ENCODE assay signal across 23 cellular contexts in the genomic region with DNA sequence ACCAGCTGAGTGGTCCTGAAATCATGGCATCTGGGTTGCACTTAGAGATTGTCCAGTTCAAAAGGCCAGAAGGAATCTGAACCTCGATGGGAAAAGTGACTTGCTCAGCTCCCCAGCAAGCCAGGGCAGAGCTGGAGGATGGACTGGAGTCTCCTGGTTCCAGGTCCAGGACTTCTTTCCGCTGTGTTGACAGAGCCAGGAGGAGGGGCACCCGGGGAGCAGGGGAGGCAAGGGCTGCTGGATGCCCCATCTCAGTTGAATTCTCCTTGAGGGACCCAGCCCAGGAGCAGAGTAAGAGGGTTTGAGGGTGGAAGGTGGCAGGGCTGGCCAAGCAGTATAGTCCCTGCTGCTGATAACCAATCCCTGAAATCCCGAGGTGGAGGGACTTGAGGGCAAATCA. TPM values are rescaled to one million over a fixed set of nuclear protein-coding genes. Genes with fewer than 3 reads are reported as not detected.
DNase-seq lines count a peak whose midpoint lies in the region; ATAC-seq, FAIRE-seq and TF ChIP-seq lines count a peak whose summit lies in the region.
"Had no signal": no experiment of that assay in that cellular context is flagged by ENCODE, and none has a peak within 500 bp of the region (broad histone marks: within the 10 kb centered on the region; RNA-seq: fewer than 3 reads in every experiment).

No MANE protein-coding gene starts in this region.

- H3K27me3 ChIP-seq in HepG2 (ENCODE audit: control insufficient read depth in 1 of 2, insufficient read depth in 2 of 2, low read length in 2 of 2): peaks cover 3 to 64% of the 10 kb centered on the region in 2 experiments; a peak in 4 of 5 replicates
- peaks cover 0 to 7% of the 10 kb centered on the region in 2 donors for H3K27me3 ChIP-seq in right lobe of liver
- H3K27me3 ChIP-seq: BE2C had no signal

- no peak overlapping the region for H2AFZ ChIP-seq in HepG2 (ENCODE audit: low read length)

- DNase-seq in HepG2 (ENCODE audit: low spot score) (no peak), right lobe of liver (no peak), neural crest cell (ENCODE audit: low read depth, low spot score) (no peak), type B pancreatic cell (ENCODE audit: extremely low spot score, unreplicated experiment) (no peak), activated gamma-delta T cell treated with Interleukin-2 at 50 U/mL for 16 hours (no peak)
- no peak for DNase-seq in activated CD4-positive, alpha-beta T cell treated with anti-CD3 and anti-CD28 coated beads, Interleukin-2, amount 10 ng/mL, durations not matched to agents 24 days and 14 days
- DNase-seq: 8988T; ACHN; AML-193; BE2C; Calu3; CD4-positive, alpha-beta memory T cell; COR-L47; DMS53; DND-41; GOT3; HFFc6 had no signal

- no peak overlapping the region for H3K4me3 ChIP-seq in HepG2 (replicated peaks in 1 of 3; ENCODE audit: insufficient read depth in 1 of 3, low read depth in 2 of 3, low read length in 3 of 3)
- H3K4me3 ChIP-seq in right lobe of liver: no peak overlapping the region
- H3K4me3 ChIP-seq: A549; BLaER1 treated with 17β-estradiol and CSF1 and Interleukin-3, amounts not matched to agents 10 nM and 100 nM; HAP-1 had no signal

- 0% methylated on average over 4 of the region's 4 CpGs for WGBS in HepG2 (ENCODE audit: low lambda C conversion rate)
- 58% methylated on average over 3 of the region's 4 CpGs for WGBS in right lobe of liver (ENCODE audit: insufficient coverage, low coverage, low lambda C conversion rate, missing lambda C conversion rate)

- H3K4me1 Mint-ChIP-seq in neural crest cell (peaks cover 21% of the 10 kb centered on the region), type B pancreatic cell (ENCODE audit: unreplicated experiment) (peaks cover 12% of the 10 kb centered on the region)
- peaks cover 5% of the 10 kb centered on the region for H3K4me1 Mint-ChIP-seq in activated CD4-positive, alpha-beta T cell treated with anti-CD3 and anti-CD28 coated beads, Interleukin-2, amount 10 ng/mL, durations not matched to agents 24 days and 14 days

- H3K36me3 ChIP-seq in HepG2 (replicated peaks in 1 of 2; ENCODE audit: control insufficient read depth in 1 of 2, insufficient read depth in 2 of 2, low read length in 2 of 2) (no peaks in the 10 kb centered on the region), right lobe of liver (no peaks in the 10 kb centered on the region)
- H3K36me3 ChIP-seq: BE2C; BLaER1 treated with 17β-estradiol and CSF1 and Interleukin-3, amounts not matched to agents 10 nM and 100 nM; HAP-1 had no signal

- H3K36me3 Mint-ChIP-seq in neural crest cell (ENCODE audit: low read depth) (no peaks in the 10 kb centered on the region), type B pancreatic cell (no peaks in the 10 kb centered on the region)
- H3K36me3 Mint-ChIP-seq in activated CD4-positive, alpha-beta T cell treated with anti-CD3 and anti-CD28 coated beads, Interleukin-2, amount 10 ng/mL, durations not matched to agents 24 days and 14 days (ENCODE audit: low read depth): no peaks in the 10 kb centered on the region

- H3K9me3 Mint-ChIP-seq in neural crest cell (no peaks in the 10 kb centered on the region), type B pancreatic cell (no peaks in the 10 kb centered on the region)
- no peaks in the 10 kb centered on the region for H3K9me3 Mint-ChIP-seq in activated CD4-positive, alpha-beta T cell treated with anti-CD3 and anti-CD28 coated beads, Interleukin-2, amount 10 ng/mL, durations not matched to agents 24 days and 14 days
- H3K9me3 Mint-ChIP-seq: HFFc6 had no signal

- no peak for FAIRE-seq in HepG2 (lab: Jason Lieb, UNC)
- FAIRE-seq: A549, G401.6, GM12892, H54 had no signal

- intact Hi-C loops in HepG2 (cut with micrococcal nuclease; ENCODE audit: unreplicated experiment): no loop called here
- intact Hi-C loops in right lobe of liver (cut with DNase I): no loop called here
- intact Hi-C loops in activated CD4-positive, alpha-beta T cell treated with anti-CD3 and anti-CD28 coated beads, Interleukin-2, amount 10 ng/mL, durations not matched to agents 24 days and 14 days (cut with micrococcal nuclease): loop anchor here (10.0 kb wide), 1 partner anchor 458 kb away; no protein-coding TSS in a partner anchor

- in situ Hi-C loops in HepG2 (cut with HindIII; ENCODE audit: extremely low pct_ligation_motif_present, low pct_unique_long_range_greater_than_20kb): no loop called here

- no peak for TF ChIP-seq CTCF in HepG2 (CRISPR knock-in tag; IDR thresholded peaks at IDR 0.05)
- no peak for TF ChIP-seq CTCF in right lobe of liver (IDR thresholded peaks at IDR 0.05)
- no peak for TF ChIP-seq CTCF in neural crest cell (conservative IDR thresholded peaks at IDR 0.05)
- TF ChIP-seq CTCF in type B pancreatic cell (conservative IDR thresholded peaks at IDR 0.05): no peak

- CTCF ChIA-PET in HepG2 (lab: Yijun Ruan, JAX; ENCODE audit: low intra/inter-chr PET ratio, low total read pairs): no interaction called here

- no peak overlapping the region for H3K9ac ChIP-seq in HepG2 (ENCODE audit: insufficient read depth, low read depth, low read length)
- H3K9ac ChIP-seq: BLaER1 treated with 17β-estradiol and CSF1 and Interleukin-3, amounts not matched to agents 10 nM and 100 nM had no signal

- TF ChIP-seq RAD21 in HepG2 (CRISPR knock-in tag; IDR thresholded peaks at IDR 0.05): no peak

- no peaks in the 10 kb centered on the region for H4K20me1 ChIP-seq in HepG2 (ENCODE audit: insufficient read depth, low read length)

- ATAC-seq in HepG2 (no peak), right lobe of liver (no peak)
- ATAC-seq: A549 had no signal

- TF ChIP-seq POLR2A in HepG2 (IDR thresholded peaks at IDR 0.05; ENCODE audit: insufficient read depth in 1 of 2, low read depth in 2 of 2, low read length in 2 of 2): no peak
- no peak for TF ChIP-seq POLR2A in right lobe of liver (IDR thresholded peaks at IDR 0.05)

- no peak overlapping the region for H3K27ac Mint-ChIP-seq in neural crest cell (ENCODE audit: unreplicated experiment)
- H3K27ac Mint-ChIP-seq in type B pancreatic cell: no peak overlapping the region
- no peak overlapping the region for H3K27ac Mint-ChIP-seq in activated CD4-positive, alpha-beta T cell treated with anti-CD3 and anti-CD28 coated beads, Interleukin-2, amount 10 ng/mL, durations not matched to agents 24 days and 14 days
- H3K27ac Mint-ChIP-seq: HFFc6 had no signal

- TF ChIP-seq EP300 in HepG2 (IDR thresholded peaks at IDR 0.05; ENCODE audit: low read depth in 2 of 2, low read length in 2 of 2) (no peak), HepG2 (CRISPR knock-in tag; IDR thresholded peaks at IDR 0.05; ENCODE audit: borderline replicate concordance) (no peak)

- H3K4me1 ChIP-seq in HepG2 (ENCODE audit: insufficient read depth, low read length) (peaks cover 10% of the 10 kb centered on the region), right lobe of liver (peaks cover 0 to 7% (median 0%) of the 10 kb centered on the region in 4 donors)
- H3K4me1 ChIP-seq: A549, BE2C had no signal

- H3K9me3 ChIP-seq in HepG2 (ENCODE audit: low read length) (no peaks in the 10 kb centered on the region), right lobe of liver (no peaks in the 10 kb centered on the region)
- H3K9me3 ChIP-seq: A549; BE2C; BLaER1 treated with 17β-estradiol and CSF1 and Interleukin-3, amounts not matched to agents 10 nM and 100 nM; HAP-1 had no signal

- H3K27ac ChIP-seq in HepG2 (ENCODE audit: extremely low read length, insufficient read depth, low read length) (no peak overlapping the region), right lobe of liver (no peak overlapping the region)
- H3K27ac ChIP-seq: A549; BLaER1 treated with 17β-estradiol and CSF1 and Interleukin-3, amounts not matched to agents 10 nM and 100 nM had no signal

- H3K79me2 ChIP-seq in HepG2 (ENCODE audit: insufficient read depth, low read length): no peaks in the 10 kb centered on the region

- no TSS peak for BruUV-seq in HepG2 (replicated peaks; lab: Mats Ljungman, UMichigan)

- H3K4me3 Mint-ChIP-seq in neural crest cell (peak overlapping the region; percentile 37), type B pancreatic cell (peak overlapping the region; percentile 17)
- H3K4me3 Mint-ChIP-seq in activated CD4-positive, alpha-beta T cell treated with anti-CD3 and anti-CD28 coated beads, Interleukin-2, amount 10 ng/mL, durations not matched to agents 24 days and 14 days: no peak overlapping the region
- H3K4me3 Mint-ChIP-seq: CD4-positive, alpha-beta memory T cell; HFFc6 had no signal

- H3K4me2 ChIP-seq in HepG2 (ENCODE audit: low read depth, low read length): no peak overlapping the region
- H3K4me2 ChIP-seq: A549; BLaER1 treated with 17β-estradiol and CSF1 and Interleukin-3, amounts not matched to agents 10 nM and 100 nM had no signal

- POLR2A ChIA-PET in HepG2 (lab: Yijun Ruan, JAX): no interaction called here

- peaks cover 47% of the 10 kb centered on the region for H3K27me3 Mint-ChIP-seq in neural crest cell (ENCODE audit: low read depth)
- peaks cover 39% of the 10 kb centered on the region for H3K27me3 Mint-ChIP-seq in type B pancreatic cell
- peaks cover 38% of the 10 kb centered on the region for H3K27me3 Mint-ChIP-seq in activated CD4-positive, alpha-beta T cell treated with anti-CD3 and anti-CD28 coated beads, Interleukin-2, amount 10 ng/mL, durations not matched to agents 24 days and 14 days

RNA-seq across cellular contexts. Expression of gene ALPL, which starts 2.4 kb away (rescaled TPM):
- total RNA-seq in HepG2 (2016; rRNA removed; fragmentation: Illumina TruSeq; extraction: Trizol) (not detected in 2 replicates), right lobe of liver (10 to 100 TPM; 23.2 to 81.5 (median 48.1) TPM), neural crest cell (16.7 TPM in 2 replicates), type B pancreatic cell (ENCODE audit: low replicate concordance) (2.5 and 43.1 TPM in 2 replicates)
- total RNA-seq in HepG2 (2016; cell fraction: cytosol; rRNA removed; fragmentation: Illumina TruSeq; extraction: Trizol; ENCODE audit: low read depth): not detected in 2 replicates
- not detected in 2 replicates for total RNA-seq in HepG2 (2016; cell fraction: insoluble cytoplasmic fraction; rRNA removed; fragmentation: Illumina TruSeq; extraction: Trizol)
- total RNA-seq in HepG2 (2016; cell fraction: membrane; rRNA removed; fragmentation: Illumina TruSeq; extraction: Trizol): not detected in 2 replicates
- not detected in 2 replicates for total RNA-seq in HepG2 (2016; cell fraction: nucleus; rRNA removed; fragmentation: Illumina TruSeq; extraction: Trizol)
- polyA plus RNA-seq in HepG2 (2011; rRNA removed): 0.12 and 0.20 TPM in 2 replicates
- polyA plus RNA-seq in HepG2 (2011; cell fraction: cytosol; rRNA removed): 0.18 and 0.23 TPM in 2 replicates
- 0.17 and 0.27 TPM in 2 replicates for polyA plus RNA-seq in HepG2 (2011; cell fraction: nucleus; rRNA removed)
- not detected in 2 replicates for polyA plus RNA-seq in HepG2 (2012)
- 0.09 TPM in 1 of 2 replicates, not detected in the other for polyA plus RNA-seq in HepG2 (2016; cell fraction: cytosol; fragmentation: Illumina TruSeq; extraction: Trizol; ENCODE audit: low read depth)
- not detected in 2 replicates for polyA plus RNA-seq in HepG2 (2016; cell fraction: insoluble cytoplasmic fraction; fragmentation: Illumina TruSeq; extraction: Trizol; ENCODE audit: low read depth)
- 0.15 TPM in 1 of 2 replicates, not detected in the other for polyA plus RNA-seq in HepG2 (2016; cell fraction: membrane; fragmentation: Illumina TruSeq; extraction: Trizol; ENCODE audit: low read depth)
- polyA plus RNA-seq in HepG2 (2016; cell fraction: nucleus; fragmentation: Illumina TruSeq; extraction: Trizol; ENCODE audit: insufficient read depth, low read depth): 0.30 TPM in 1 of 2 replicates, not detected in the other
- 1.3 TPM in 1 of 2 replicates, not detected in the other for polyA minus RNA-seq in HepG2 (2011; rRNA and poly(A)+ RNA removed; ENCODE audit: low replicate concordance)
- not detected in 2 replicates for polyA minus RNA-seq in HepG2 (2011; cell fraction: cytosol; rRNA and poly(A)+ RNA removed)
- polyA minus RNA-seq in HepG2 (2011; cell fraction: nucleus; rRNA and poly(A)+ RNA removed): not detected in 2 replicates
- total RNA-seq in activated CD4-positive, alpha-beta T cell treated with anti-CD3 and anti-CD28 coated beads, Interleukin-2, amount 10 ng/mL, durations not matched to agents 24 days and 14 days: not detected in 2 replicates
- total RNA-seq: CD4-positive, alpha-beta memory T cell had no signal
- polyA plus RNA-seq: CD4-positive, alpha-beta memory T cell had no signal
